8 cellular contexts compared by ENCODE assay signal in the genomic region with DNA sequence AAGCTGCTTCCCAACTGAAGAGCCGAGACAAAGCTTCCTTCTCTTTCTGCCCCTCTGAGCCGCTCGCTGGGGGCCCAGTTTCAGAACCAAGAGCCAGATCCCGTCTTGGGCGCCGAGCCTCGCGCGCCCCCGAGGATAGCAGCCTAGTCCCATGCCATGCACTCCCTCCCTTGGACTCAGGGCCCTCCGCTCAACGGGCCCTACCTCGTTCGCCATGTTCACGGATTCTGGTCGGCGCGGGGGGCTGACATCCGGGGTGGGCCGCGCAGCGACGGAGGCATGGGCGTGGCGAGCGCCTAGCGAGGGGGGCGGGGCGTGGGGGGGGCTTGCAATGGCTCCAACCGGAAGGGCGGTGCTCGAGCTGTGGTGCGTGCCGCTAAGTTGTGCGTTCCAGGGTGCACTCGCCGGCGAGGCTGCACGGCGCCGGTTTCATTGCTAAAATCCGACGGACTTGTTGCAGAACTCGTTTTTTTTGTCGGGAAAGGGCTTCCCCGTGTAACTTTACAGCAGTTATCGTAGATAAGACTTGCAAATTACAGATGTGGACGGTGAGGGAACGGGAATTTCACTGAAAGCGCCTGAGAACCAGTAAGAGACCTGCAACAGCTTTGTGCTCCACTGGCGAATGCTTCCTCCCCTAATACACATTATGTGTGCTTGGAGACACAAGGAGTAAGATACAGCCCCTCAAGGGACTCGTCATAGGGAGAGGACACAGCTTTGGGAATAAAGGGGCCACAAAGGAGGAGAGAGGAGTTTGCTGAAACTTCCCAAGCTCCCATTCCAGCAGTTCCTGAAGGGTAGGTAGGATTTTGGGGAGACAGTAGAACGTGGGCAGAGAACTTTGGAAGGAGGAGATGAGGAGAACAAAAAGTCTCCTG. TPM values are rescaled to one million over a fixed set of nuclear protein-coding genes. Genes with fewer than 3 reads are reported as not detected.
DNase-seq lines count a peak whose midpoint lies in the region; ATAC-seq and TF ChIP-seq lines count a peak whose summit lies in the region.

Gene ADH5, minus strand, starts transcription at position 304 of the 881 bp plus-strand sequence. Its CDS starts 88 bp downstream, at position 216.

- peaks cover 2 to 21% (median 13%) of the 10 kb centered on the region in 6 donors for H3K36me3 ChIP-seq in spleen

- TF ChIP-seq CTCF in AG04449 (IDR thresholded peaks at IDR 0.05; ENCODE audit: insufficient read depth, low read length, missing control alignments) = no peak
- no peak for TF ChIP-seq CTCF in spleen (IDR thresholded peaks at IDR 0.05 in 8 of 11, conservative IDR thresholded peaks at IDR 0.05 in 3 of 11)

- intact Hi-C loops in spleen (cut with DNase I; ENCODE audit: low total_unique reads) = no loop called here

- peak within 1 kb of the TSS; percentile 94 for H3K27ac ChIP-seq in caudate nucleus (ENCODE audit: low read depth, low read length)
- peak within 1 kb of the TSS; percentile 72 to 95 (median 92) for H3K27ac ChIP-seq in spleen

- WGBS in spleen, 5 donors = 1 to 2% (median 1%) methylated on average over 28 to 53 of the region's 53 CpGs

- no peak for DNase-seq in AG04449 (ENCODE audit: low read depth, low spot score)
- peak; percentile 23 for DNase-seq in NCI-H2196 treated with DMSO at 0.1 percent for 48 hours (lab: John Stamatoyannopoulos, UW; ENCODE audit: unreplicated experiment)
- DNase-seq in activated CD4-positive, CD25-positive, alpha-beta regulatory T cell (lab: John Stamatoyannopoulos, UW) = peak; percentile 84 to 95 (median 90)
- peak in 60 of 61 donors; percentile 20 to 91 (median 79) for DNase-seq in caudate nucleus (lab: John Stamatoyannopoulos, UW)
- DNase-seq in inferior parietal cortex (ENCODE audit: extremely low spot score) = peak; percentile 73
- DNase-seq in spleen = peak; percentile 96

- ATAC-seq in GM18873 (IDR thresholded peaks at IDR 0.05; ENCODE audit: low FRiP score, unreplicated experiment) = peak; percentile 81
- ATAC-seq in HG03135 (IDR thresholded peaks at IDR 0.05; ENCODE audit: unreplicated experiment) = peak; percentile 97

- POLR2A ChIA-PET in AG04449 (lab: Yijun Ruan, JAX) = interaction anchor here (0.8 to 2.3 kb wide), 8 partner anchors 10 to 945 kb away, joined by 3 to 11 read pairs (median 4); partner anchors contain the start of genes EIF4E, METAP1 and RAP1GDS1

- H3K4me1 ChIP-seq in spleen = peaks cover 9 to 77% (median 34%) of the 10 kb centered on the region in 6 donors

- peak within 1 kb of the TSS; percentile 66 for H3K4me3 ChIP-seq in AG04449 (ENCODE audit: low read depth, low read length)
- peak within 1 kb of the TSS; percentile 26 to 88 (median 68) for H3K4me3 ChIP-seq in spleen

- peak in 2 of 3 donors; percentile 21 to 73 for TF ChIP-seq POLR2A in spleen (IDR thresholded peaks at IDR 0.05)

- CTCF ChIA-PET in AG04449 (lab: Yijun Ruan, JAX) = interaction anchor here (0.8 to 1.0 kb wide), 3 partner anchors 149 to 374 kb away, joined by 3 to 4 read pairs (median 3); no protein-coding TSS in a partner anchor

- H3K27me3 ChIP-seq in spleen (replicated peaks in 1 of 7) = no peaks in the 10 kb centered on the region

- no peaks in the 10 kb centered on the region for H3K9me3 ChIP-seq in spleen

RNA-seq across cellular contexts. Expression of gene ADH5, which starts in this region (rescaled TPM):
- 10 to 100 TPM; 60.3 to 93.1 (median 69.9) TPM for total RNA-seq in spleen
- 10 to 100 TPM; 54.2 to 84.0 (median 81.3) TPM for polyA plus RNA-seq in spleen
